In the genomic region with DNA sequence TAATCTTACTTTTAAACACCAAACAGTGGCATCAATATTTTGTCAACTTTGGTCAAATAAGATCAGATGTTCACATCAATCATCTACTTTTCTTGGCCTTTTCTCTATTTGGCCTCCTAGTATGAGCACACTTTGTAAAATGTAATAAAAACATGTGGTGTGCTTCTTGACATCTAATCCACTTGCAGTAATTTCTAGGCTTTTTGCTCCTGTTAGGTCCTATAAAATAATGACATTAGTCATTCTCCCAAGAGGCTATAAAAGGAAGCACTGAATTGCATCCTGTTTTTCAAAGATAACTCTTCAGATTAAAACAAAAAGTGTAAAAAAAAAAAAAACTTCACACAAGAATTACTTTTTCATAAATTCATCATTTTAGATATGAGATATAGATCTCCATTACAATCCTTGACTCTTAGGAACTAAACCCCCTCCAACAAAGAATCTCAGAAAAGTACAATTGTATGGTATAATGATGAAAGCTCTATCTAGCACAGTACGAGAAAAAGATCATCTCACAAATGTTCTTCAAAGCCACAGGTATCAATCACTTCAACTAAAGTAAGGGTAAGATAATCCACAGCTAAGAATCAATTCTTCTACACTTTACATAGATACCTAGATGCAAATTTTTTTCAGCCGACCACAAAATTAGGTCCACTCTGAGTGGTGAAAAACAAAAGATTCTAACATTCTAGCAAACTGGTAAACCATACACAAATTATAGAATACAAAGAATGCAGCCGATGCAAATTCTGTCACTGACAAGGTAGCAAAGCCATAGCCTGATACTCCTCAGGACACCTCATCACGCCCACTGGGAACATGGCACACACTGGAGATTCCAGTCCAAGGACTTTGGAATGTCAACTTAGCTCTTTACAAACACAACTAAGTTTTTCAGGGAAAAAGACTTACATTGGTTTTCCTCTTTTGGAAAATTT, we compare ENCODE assay signal across 10 cellular contexts. TPM values are rescaled to one million over a fixed set of nuclear protein-coding genes. Genes with fewer than 3 reads are reported as not detected.
A peak's percentile ranks its signal among the peaks of the same experiment; 100 is the strongest.
DNase-seq lines count a peak whose midpoint lies in the region; ATAC-seq, FAIRE-seq and TF ChIP-seq lines count a peak whose summit lies in the region.
"Had no signal": no experiment of that assay in that cellular context is flagged by ENCODE, and none has a peak within 500 bp of the region (broad histone marks: within the 10 kb centered on the region; RNA-seq: fewer than 3 reads in every experiment).

No MANE protein-coding gene starts in this region.

- no peaks in the 10 kb centered on the region for H3K9me3 Mint-ChIP-seq in activated T-helper 2 cell treated with anti-CD3 and anti-CD28 coated beads, Interferon-gamma antibody, Interleukin-2, Interleukin-4, amounts not matched to agents 10 μg/mL and 5 μg/mL and 100 μg/mL, durations not matched to agents 14 hours and 24 hours and 36 hours
- no peaks in the 10 kb centered on the region for H3K9me3 Mint-ChIP-seq in osteocyte (ENCODE audit: unreplicated experiment)

- H3K27ac ChIP-seq in brain microvascular endothelial cell = no peak overlapping the region

- peak; percentile 18 for ATAC-seq in HG02571 (IDR thresholded peaks at IDR 0.05; ENCODE audit: unreplicated experiment)
- ATAC-seq in GM18519 (IDR thresholded peaks at IDR 0.05; ENCODE audit: low FRiP score, unreplicated experiment) = no peak

- DNase-seq in activated T-helper 2 cell treated with anti-CD3 and anti-CD28 coated beads, Interferon-gamma antibody, Interleukin-2, Interleukin-4, amounts not matched to agents 10 μg/mL and 5 μg/mL and 100 μg/mL, durations not matched to agents 14 hours and 24 hours and 36 hours (ENCODE audit: low spot score) = no peak
- DNase-seq in osteocyte (ENCODE audit: extremely low spot score, unreplicated experiment) (no peak), cerebellum (ENCODE audit: low spot score) (no peak), brain microvascular endothelial cell (no peak), GOT3 (lab: John Stamatoyannopoulos, UW) (no peak)
- DNase-seq: T-helper 9 cell had no signal

- peaks cover 62% of the 10 kb centered on the region for H3K36me3 Mint-ChIP-seq in activated T-helper 2 cell treated with anti-CD3 and anti-CD28 coated beads, Interferon-gamma antibody, Interleukin-2, Interleukin-4, amounts not matched to agents 10 μg/mL and 5 μg/mL and 100 μg/mL, durations not matched to agents 14 hours and 24 hours and 36 hours (ENCODE audit: low read depth)
- no peaks in the 10 kb centered on the region for H3K36me3 Mint-ChIP-seq in osteocyte (ENCODE audit: unreplicated experiment)

- TF ChIP-seq CTCF in osteocyte (IDR thresholded peaks at IDR 0.05) (no peak), brain microvascular endothelial cell (IDR thresholded peaks at IDR 0.05; ENCODE audit: low read depth, low read length, missing control alignments) (no peak)

- no peak overlapping the region for H3K4me3 ChIP-seq in brain microvascular endothelial cell (ENCODE audit: low read depth, low read length)

- intact Hi-C loops in activated T-helper 2 cell treated with anti-CD3 and anti-CD28 coated beads, Interferon-gamma antibody, Interleukin-2, Interleukin-4, amounts not matched to agents 10 μg/mL and 5 μg/mL and 100 μg/mL, durations not matched to agents 14 hours and 24 hours and 36 hours (cut with micrococcal nuclease) = loop anchor here (1.0 to 10.0 kb wide), 6 partner anchors 17 to 790 kb away; a partner anchor contains a TSS

- H3K4me3 Mint-ChIP-seq in activated T-helper 2 cell treated with anti-CD3 and anti-CD28 coated beads, Interferon-gamma antibody, Interleukin-2, Interleukin-4, amounts not matched to agents 10 μg/mL and 5 μg/mL and 100 μg/mL, durations not matched to agents 14 hours and 24 hours and 36 hours (ENCODE audit: low read depth) = peak overlapping the region; percentile 88
- peak overlapping the region; percentile 65 for H3K4me3 Mint-ChIP-seq in osteocyte (ENCODE audit: unreplicated experiment)

- no peaks in the 10 kb centered on the region for H3K27me3 Mint-ChIP-seq in activated T-helper 2 cell treated with anti-CD3 and anti-CD28 coated beads, Interferon-gamma antibody, Interleukin-2, Interleukin-4, amounts not matched to agents 10 μg/mL and 5 μg/mL and 100 μg/mL, durations not matched to agents 14 hours and 24 hours and 36 hours (ENCODE audit: low read depth)
- H3K27me3 Mint-ChIP-seq in osteocyte (ENCODE audit: unreplicated experiment) = peaks cover 2% of the 10 kb centered on the region

- no peaks in the 10 kb centered on the region for H3K36me3 ChIP-seq in brain microvascular endothelial cell (replicated peaks)

- H3K4me1 Mint-ChIP-seq in activated T-helper 2 cell treated with anti-CD3 and anti-CD28 coated beads, Interferon-gamma antibody, Interleukin-2, Interleukin-4, amounts not matched to agents 10 μg/mL and 5 μg/mL and 100 μg/mL, durations not matched to agents 14 hours and 24 hours and 36 hours (ENCODE audit: low read depth) = peaks cover 42% of the 10 kb centered on the region
- H3K4me1 Mint-ChIP-seq in osteocyte (ENCODE audit: unreplicated experiment) = peaks cover 22% of the 10 kb centered on the region

- peak; percentile 3 for FAIRE-seq in G401.6 (lab: Jason Lieb, UNC)
- FAIRE-seq: H1 had no signal

- H3K27ac Mint-ChIP-seq in activated T-helper 2 cell treated with anti-CD3 and anti-CD28 coated beads, Interferon-gamma antibody, Interleukin-2, Interleukin-4, amounts not matched to agents 10 μg/mL and 5 μg/mL and 100 μg/mL, durations not matched to agents 14 hours and 24 hours and 36 hours = peak overlapping the region; percentile 80
- no peak overlapping the region for H3K27ac Mint-ChIP-seq in osteocyte (ENCODE audit: unreplicated experiment)

- peaks cover 4% of the 10 kb centered on the region for H3K27me3 ChIP-seq in brain microvascular endothelial cell (replicated peaks)

- in situ Hi-C loops in brain microvascular endothelial cell (cut with HindIII; ENCODE audit: low pct_ligation_motif_present, low sequenced_read_pairs) = no loop called here

RNA-seq across cellular contexts. Expression of a gene that starts 2.7 kb away (rescaled TPM):
- total RNA-seq in activated T-helper 2 cell treated with anti-CD3 and anti-CD28 coated beads, Interferon-gamma antibody, Interleukin-2, Interleukin-4, amounts not matched to agents 10 μg/mL and 5 μg/mL and 100 μg/mL, durations not matched to agents 14 hours and 24 hours and 36 hours = 76.1 and 79.0 TPM in 2 replicates
- total RNA-seq in osteocyte = 2.5 and 3.2 TPM in 2 replicates
- 33.4 TPM for total RNA-seq in cerebellum

RNA-seq across cellular contexts. Expression of a gene that starts 50.1 kb away (rescaled TPM):
- total RNA-seq in activated T-helper 2 cell treated with anti-CD3 and anti-CD28 coated beads, Interferon-gamma antibody, Interleukin-2, Interleukin-4, amounts not matched to agents 10 μg/mL and 5 μg/mL and 100 μg/mL, durations not matched to agents 14 hours and 24 hours and 36 hours = 73.3 and 76.1 TPM in 2 replicates
- total RNA-seq in osteocyte = 87.7 and 90.5 TPM in 2 replicates
- total RNA-seq in cerebellum = 18.9 TPM
